1 cellular context compared by ENCODE assay signal in genomic region chrX:18668059-18668458, GRCh38.
TF ChIP-seq lines count a peak whose summit lies in the region.

No MANE protein-coding gene starts in this region.

TF ChIP-seq in WTC11, 78 proteins besides CTCF, POLR2A, EP300 and RAD21 (continued from another document):
- TF ChIP-seq AR (CRISPR knock-in tag; IDR thresholded peaks at IDR 0.05) = no peak
